Comparison of ENCODE assay signal across 1 cellular context in the genomic region with DNA sequence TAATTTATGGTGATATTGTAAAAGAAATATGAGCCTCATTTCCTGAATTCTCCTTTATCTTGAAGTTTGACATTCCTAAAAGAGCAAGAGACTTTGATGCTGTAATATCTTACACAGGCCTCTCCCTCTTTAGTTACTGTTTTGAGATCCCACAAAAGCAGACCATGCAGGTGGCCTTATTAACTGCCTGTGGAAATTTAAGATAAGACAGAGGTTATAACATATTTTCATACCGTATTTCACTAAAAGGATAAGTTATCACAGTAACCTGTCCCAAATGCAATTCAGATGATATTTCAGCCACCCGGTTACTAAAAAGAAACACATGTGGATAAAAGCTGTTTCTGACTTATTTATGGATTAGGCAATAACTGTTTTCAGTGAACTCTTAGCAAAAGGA.
TF ChIP-seq lines count a peak whose summit lies in the region.

No MANE protein-coding gene starts in this region.

TF ChIP-seq in HEK293, 187 proteins besides CTCF, POLR2A, EP300 and RAD21 (continued from another document):
- TF ChIP-seq, protein P1, sequence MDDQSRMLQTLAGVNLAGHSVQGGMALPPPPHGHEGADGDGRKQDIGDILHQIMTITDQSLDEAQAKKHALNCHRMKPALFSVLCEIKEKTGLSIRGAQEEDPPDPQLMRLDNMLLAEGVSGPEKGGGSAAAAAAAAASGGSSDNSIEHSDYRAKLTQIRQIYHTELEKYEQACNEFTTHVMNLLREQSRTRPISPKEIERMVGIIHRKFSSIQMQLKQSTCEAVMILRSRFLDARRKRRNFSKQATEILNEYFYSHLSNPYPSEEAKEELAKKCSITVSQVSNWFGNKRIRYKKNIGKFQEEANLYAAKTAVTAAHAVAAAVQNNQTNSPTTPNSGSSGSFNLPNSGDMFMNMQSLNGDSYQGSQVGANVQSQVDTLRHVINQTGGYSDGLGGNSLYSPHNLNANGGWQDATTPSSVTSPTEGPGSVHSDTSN (CRISPR knock-in tag; IDR thresholded peaks at IDR 0.05), result no peak
